In genomic region chr3:10263549-10264363, GRCh38 we compare ENCODE assay signal across 1 cellular context.
TF ChIP-seq lines count a peak whose summit lies in the region.

No MANE protein-coding gene starts in this region.

TF ChIP-seq in WTC11, 78 proteins besides CTCF, POLR2A, EP300 and RAD21 (continued from another document):
- no peak for TF ChIP-seq OVOL2 (CRISPR knock-in tag; IDR thresholded peaks at IDR 0.05; ENCODE audit: borderline replicate concordance)
- no peak for TF ChIP-seq AR (CRISPR knock-in tag; IDR thresholded peaks at IDR 0.05)
- no peak for TF ChIP-seq NFYB (CRISPR knock-in tag; conservative IDR thresholded peaks at IDR 0.05; ENCODE audit: low read depth)
- TF ChIP-seq ZNF416 (CRISPR knock-in tag; IDR thresholded peaks at IDR 0.05), result no peak
- no peak for TF ChIP-seq GTF2I (CRISPR knock-in tag; conservative IDR thresholded peaks at IDR 0.05)
- TF ChIP-seq ETV6 (CRISPR knock-in tag; IDR thresholded peaks at IDR 0.05), result no peak
- TF ChIP-seq, protein P1, sequence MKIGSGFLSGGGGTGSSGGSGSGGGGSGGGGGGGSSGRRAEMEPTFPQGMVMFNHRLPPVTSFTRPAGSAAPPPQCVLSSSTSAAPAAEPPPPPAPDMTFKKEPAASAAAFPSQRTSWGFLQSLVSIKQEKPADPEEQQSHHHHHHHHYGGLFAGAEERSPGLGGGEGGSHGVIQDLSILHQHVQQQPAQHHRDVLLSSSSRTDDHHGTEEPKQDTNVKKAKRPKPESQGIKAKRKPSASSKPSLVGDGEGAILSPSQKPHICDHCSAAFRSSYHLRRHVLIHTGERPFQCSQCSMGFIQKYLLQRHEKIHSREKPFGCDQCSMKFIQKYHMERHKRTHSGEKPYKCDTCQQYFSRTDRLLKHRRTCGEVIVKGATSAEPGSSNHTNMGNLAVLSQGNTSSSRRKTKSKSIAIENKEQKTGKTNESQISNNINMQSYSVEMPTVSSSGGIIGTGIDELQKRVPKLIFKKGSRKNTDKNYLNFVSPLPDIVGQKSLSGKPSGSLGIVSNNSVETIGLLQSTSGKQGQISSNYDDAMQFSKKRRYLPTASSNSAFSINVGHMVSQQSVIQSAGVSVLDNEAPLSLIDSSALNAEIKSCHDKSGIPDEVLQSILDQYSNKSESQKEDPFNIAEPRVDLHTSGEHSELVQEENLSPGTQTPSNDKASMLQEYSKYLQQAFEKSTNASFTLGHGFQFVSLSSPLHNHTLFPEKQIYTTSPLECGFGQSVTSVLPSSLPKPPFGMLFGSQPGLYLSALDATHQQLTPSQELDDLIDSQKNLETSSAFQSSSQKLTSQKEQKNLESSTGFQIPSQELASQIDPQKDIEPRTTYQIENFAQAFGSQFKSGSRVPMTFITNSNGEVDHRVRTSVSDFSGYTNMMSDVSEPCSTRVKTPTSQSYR (CRISPR knock-in tag; IDR thresholded peaks at IDR 0.05), result no peak
- TF ChIP-seq, protein P2, sequence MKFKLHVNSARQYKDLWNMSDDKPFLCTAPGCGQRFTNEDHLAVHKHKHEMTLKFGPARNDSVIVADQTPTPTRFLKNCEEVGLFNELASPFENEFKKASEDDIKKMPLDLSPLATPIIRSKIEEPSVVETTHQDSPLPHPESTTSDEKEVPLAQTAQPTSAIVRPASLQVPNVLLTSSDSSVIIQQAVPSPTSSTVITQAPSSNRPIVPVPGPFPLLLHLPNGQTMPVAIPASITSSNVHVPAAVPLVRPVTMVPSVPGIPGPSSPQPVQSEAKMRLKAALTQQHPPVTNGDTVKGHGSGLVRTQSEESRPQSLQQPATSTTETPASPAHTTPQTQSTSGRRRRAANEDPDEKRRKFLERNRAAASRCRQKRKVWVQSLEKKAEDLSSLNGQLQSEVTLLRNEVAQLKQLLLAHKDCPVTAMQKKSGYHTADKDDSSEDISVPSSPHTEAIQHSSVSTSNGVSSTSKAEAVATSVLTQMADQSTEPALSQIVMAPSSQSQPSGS (CRISPR knock-in tag; IDR thresholded peaks at IDR 0.05; ENCODE audit: borderline replicate concordance, low read depth), result no peak
- no peak for TF ChIP-seq FOXK1 (CRISPR knock-in tag; IDR thresholded peaks at IDR 0.05)
- no peak for TF ChIP-seq NFE2L1 (CRISPR knock-in tag; IDR thresholded peaks at IDR 0.05)
- no peak for TF ChIP-seq NR1H2 (CRISPR knock-in tag; IDR thresholded peaks at IDR 0.05)
- no peak for TF ChIP-seq IRF2 (CRISPR knock-in tag; IDR thresholded peaks at IDR 0.05; ENCODE audit: borderline replicate concordance, low read depth)
- TF ChIP-seq, protein P3, sequence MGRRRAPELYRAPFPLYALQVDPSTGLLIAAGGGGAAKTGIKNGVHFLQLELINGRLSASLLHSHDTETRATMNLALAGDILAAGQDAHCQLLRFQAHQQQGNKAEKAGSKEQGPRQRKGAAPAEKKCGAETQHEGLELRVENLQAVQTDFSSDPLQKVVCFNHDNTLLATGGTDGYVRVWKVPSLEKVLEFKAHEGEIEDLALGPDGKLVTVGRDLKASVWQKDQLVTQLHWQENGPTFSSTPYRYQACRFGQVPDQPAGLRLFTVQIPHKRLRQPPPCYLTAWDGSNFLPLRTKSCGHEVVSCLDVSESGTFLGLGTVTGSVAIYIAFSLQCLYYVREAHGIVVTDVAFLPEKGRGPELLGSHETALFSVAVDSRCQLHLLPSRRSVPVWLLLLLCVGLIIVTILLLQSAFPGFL (CRISPR knock-in tag; IDR thresholded peaks at IDR 0.05; ENCODE audit: borderline replicate concordance), result no peak
- TF ChIP-seq USF2 (CRISPR knock-in tag; IDR thresholded peaks at IDR 0.05), result no peak
- no peak for TF ChIP-seq GABPB1 (CRISPR knock-in tag; IDR thresholded peaks at IDR 0.05)
- no peak for TF ChIP-seq CBFB (CRISPR knock-in tag; IDR thresholded peaks at IDR 0.05; ENCODE audit: low read depth)
- no peak for TF ChIP-seq TCF7 (CRISPR knock-in tag; IDR thresholded peaks at IDR 0.05; ENCODE audit: low read depth)
